In the genomic region with DNA sequence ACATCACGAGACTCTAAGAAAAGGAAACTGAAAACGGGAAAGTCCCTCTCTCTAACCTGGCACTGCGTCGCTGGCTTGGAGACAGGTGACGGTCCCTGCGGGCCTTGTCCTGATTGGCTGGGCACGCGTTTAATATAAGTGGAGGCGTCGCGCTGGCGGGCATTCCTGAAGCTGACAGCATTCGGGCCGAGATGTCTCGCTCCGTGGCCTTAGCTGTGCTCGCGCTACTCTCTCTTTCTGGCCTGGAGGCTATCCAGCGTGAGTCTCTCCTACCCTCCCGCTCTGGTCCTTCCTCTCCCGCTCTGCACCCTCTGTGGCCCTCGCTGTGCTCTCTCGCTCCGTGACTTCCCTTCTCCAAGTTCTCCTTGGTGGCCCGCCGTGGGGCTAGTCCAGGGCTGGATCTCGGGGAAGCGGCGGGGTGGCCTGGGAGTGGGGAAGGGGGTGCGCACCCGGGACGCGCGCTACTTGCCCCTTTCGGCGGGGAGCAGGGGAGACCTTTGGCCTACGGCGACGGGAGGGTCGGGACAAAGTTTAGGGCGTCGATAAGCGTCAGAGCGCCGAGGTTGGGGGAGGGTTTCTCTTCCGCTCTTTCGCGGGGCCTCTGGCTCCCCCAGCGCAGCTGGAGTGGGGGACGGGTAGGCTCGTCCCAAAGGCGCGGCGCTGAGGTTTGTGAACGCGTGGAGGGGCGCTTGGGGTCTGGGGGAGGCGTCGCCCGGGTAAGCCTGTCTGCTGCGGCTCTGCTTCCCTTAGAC, we compare ENCODE assay signal across 8 cellular contexts. TPM values are rescaled to one million over a fixed set of nuclear protein-coding genes. Genes with fewer than 3 reads are reported as not detected.
DNase-seq lines count a peak whose midpoint lies in the region; ATAC-seq and TF ChIP-seq lines count a peak whose summit lies in the region.

B2M (plus strand) TSS at position 162 of the 752 bp plus-strand sequence; CDS start at position 192, 30 bp downstream.

- peak within 1 kb of the TSS; percentile 97 for H3K9ac ChIP-seq in KMS-11

- DNase-seq in DMS53 treated with DMSO at 0.1 percent for 48 hours (lab: John Stamatoyannopoulos, UW; ENCODE audit: unreplicated experiment) (peak; percentile 88), Peyer's patch (peak; percentile 97 to 98 (median 98)), esophagus muscularis mucosa (ENCODE audit: extremely low spot score) (peak; percentile 100), myocyte (ENCODE audit: low read depth) (peak; percentile 97)
- DNase-seq in activated T-cell treated with anti-CD3 and anti-CD28 coated beads, Interleukin-2, amount 50 U/mL, for 48 hours = peak; percentile 98
- peak; percentile 86 for DNase-seq in stimulated activated CD8-positive, alpha-beta memory T cell treated with anti-CD3 and anti-CD28 coated beads, Interleukin-7, amount 100 ng/mL, for 48 hours (ENCODE audit: extremely low read depth in 1 of 2, low read depth in 1 of 2)

- intact Hi-C loops in esophagus muscularis mucosa (cut with DNase I) = loop anchor here (2.0 kb wide), 1 partner anchor 15 kb away; no protein-coding TSS in a partner anchor

- TF ChIP-seq POLR2A in Peyer's patch (IDR thresholded peaks at IDR 0.05) (peak; percentile 100), esophagus muscularis mucosa (IDR thresholded peaks at IDR 0.05; ENCODE audit: low read depth) (peak; percentile 99)

- H3K79me2 ChIP-seq in KMS-11 (ENCODE audit: insufficient read depth, low read depth) = peaks cover 51% of the 10 kb centered on the region

- TF ChIP-seq EP300 in esophagus muscularis mucosa (IDR thresholded peaks at IDR 0.05) = no peak

- peak within 1 kb of the TSS; percentile 81 for H2AFZ ChIP-seq in KMS-11 (ENCODE audit: low read depth)

- H3K36me3 ChIP-seq in KMS-11 (ENCODE audit: insufficient read depth) (peaks cover 11% of the 10 kb centered on the region), Peyer's patch (peaks cover 0 to 23% (median 0%) of the 10 kb centered on the region in 3 donors), esophagus muscularis mucosa (peaks cover 10 to 18% (median 16%) of the 10 kb centered on the region in 4 donors)

- H3K4me3 ChIP-seq in KMS-11 (IDR thresholded peaks at IDR 0.05; ENCODE audit: insufficient read depth, low read depth, low read length) (no peak within 1 kb of the TSS), Peyer's patch (peak within 1 kb of the TSS; percentile 74 to 95 (median 76)), esophagus muscularis mucosa (peak within 1 kb of the TSS; percentile 70 to 98 (median 95))

- no peaks in the 10 kb centered on the region for H3K27me3 ChIP-seq in KMS-11 (ENCODE audit: insufficient read depth, low read depth)
- H3K27me3 ChIP-seq in Peyer's patch = no peaks in the 10 kb centered on the region
- H3K27me3 ChIP-seq in esophagus muscularis mucosa = no peaks in the 10 kb centered on the region

- TF ChIP-seq CTCF in KMS-11 (conservative IDR thresholded peaks at IDR 0.05; ENCODE audit: low read depth, low read length) (no peak), Peyer's patch (IDR thresholded peaks at IDR 0.05) (peak in 1 of 6 experiments; percentile 1), esophagus muscularis mucosa (IDR thresholded peaks at IDR 0.05) (no peak)

- H3K4me1 ChIP-seq in KMS-11 (ENCODE audit: low read depth, poor library complexity, severe bottlenecking) = peaks cover 46% of the 10 kb centered on the region
- peaks cover 0 to 50% (median 10%) of the 10 kb centered on the region in 4 donors for H3K4me1 ChIP-seq in Peyer's patch
- peaks cover 34 to 48% (median 43%) of the 10 kb centered on the region in 4 donors for H3K4me1 ChIP-seq in esophagus muscularis mucosa

- no peaks in the 10 kb centered on the region for H3K9me3 ChIP-seq in Peyer's patch
- H3K9me3 ChIP-seq in esophagus muscularis mucosa = no peaks in the 10 kb centered on the region

- peaks cover 36% of the 10 kb centered on the region for H4K20me1 ChIP-seq in KMS-11 (ENCODE audit: insufficient read depth)

- peak within 1 kb of the TSS; percentile 96 for H3K4me2 ChIP-seq in KMS-11

- ATAC-seq in GM21737 (IDR thresholded peaks at IDR 0.05; ENCODE audit: unreplicated experiment) = peak; percentile 77

- 0% methylated on average over 33 of the region's 61 CpGs for WGBS in esophagus muscularis mucosa

- H3K27ac ChIP-seq in KMS-11 = peak within 1 kb of the TSS; percentile 92
- H3K27ac ChIP-seq in Peyer's patch = peak within 1 kb of the TSS; percentile 97 to 100 (median 98)
- H3K27ac ChIP-seq in esophagus muscularis mucosa (replicated peaks in 1 of 4) = peak within 1 kb of the TSS; percentile 95 to 100 (median 99)

RNA-seq across cellular contexts. Expression of gene B2M, which starts in this region (rescaled TPM):
- total RNA-seq in Peyer's patch (over 10,000 TPM in 1 of 4 donors, 1,000 to 10,000 TPM in 3; 2,244 to 13,999 (median 5,894) TPM), esophagus muscularis mucosa (1,000 to 10,000 TPM; 1,352 to 2,424 (median 1,510) TPM), myocyte (3,125 and 4,265 TPM in 2 replicates)
- 2,239 TPM for polyA plus RNA-seq in myocyte (2012)
